20 cellular contexts compared by ENCODE assay signal in genomic region chr4:180900781-180901180, GRCh38.
A peak's percentile ranks its signal among the peaks of the same experiment; 100 is the strongest.
DNase-seq lines count a peak whose midpoint lies in the region; ATAC-seq, FAIRE-seq and TF ChIP-seq lines count a peak whose summit lies in the region.
"Had no signal": no experiment of that assay in that cellular context is flagged by ENCODE, and none has a peak within 500 bp of the region (broad histone marks: within the 10 kb centered on the region; RNA-seq: fewer than 3 reads in every experiment).

No MANE protein-coding gene starts in this region.

- no peaks in the 10 kb centered on the region for H3K79me1 ChIP-seq in mesendoderm (ENCODE audit: low read length)

- H3K79me2 ChIP-seq in mesendoderm (ENCODE audit: control insufficient read depth, insufficient read depth, low read length), result no peaks in the 10 kb centered on the region

- H3K23ac ChIP-seq in mesendoderm (ENCODE audit: low read length), result no peak overlapping the region

- CTCF ChIA-PET in RWPE1 (lab: Yijun Ruan, JAX), result no interaction called here

- H4K8ac ChIP-seq in mesendoderm (ENCODE audit: low read depth, low read length), result no peak overlapping the region

- no peak for DNase-seq in RWPE1 (ENCODE audit: low spot score)
- DNase-seq in SJSA1 (ENCODE audit: low read depth in 1 of 2, low spot score in 2 of 2), result peak; percentile 82 to 87
- DNase-seq in epithelial cell of esophagus (ENCODE audit: low read depth), result peak; percentile 72
- DNase-seq in mesendoderm, result peak; percentile 3
- DNase-seq in HuH-7 (ENCODE audit: low spot score), result no peak
- no peak for DNase-seq in activated naive CD4-positive, alpha-beta T cell treated with anti-CD3 and anti-CD28 coated beads, Interleukin-2, amount 50 U/mL, for 16 hours
- DNase-seq in D721Med (ENCODE audit: insufficient read length, low spot score), result no peak
- DNase-seq: C1 segment of cervical spinal cord; Calu3; CD4-positive, alpha-beta memory T cell; COR-L47; DMS153; DND-41; GM23248; H7; HCEC 1CT had no signal

- no peak overlapping the region for H2BK5ac ChIP-seq in mesendoderm (ENCODE audit: low read length)

- WGBS in mesendoderm (ENCODE audit: extremely low coverage, insufficient coverage, low lambda C conversion rate), result no CpG with 5 or more reads among the region's 4 CpGs

- H2BK120ac ChIP-seq in mesendoderm (ENCODE audit: low read depth, low read length), result no peak overlapping the region

- H3K36me3 ChIP-seq in SJSA1 (no peaks in the 10 kb centered on the region), mesendoderm (ENCODE audit: control insufficient read depth, insufficient read depth, low read length) (no peaks in the 10 kb centered on the region)

- H3K4me1 ChIP-seq in SJSA1 (replicated peaks) (peaks cover 27% of the 10 kb centered on the region), mesendoderm (ENCODE audit: control insufficient read depth, low read depth, low read length) (no peaks in the 10 kb centered on the region)

- POLR2A ChIA-PET in RWPE1 (lab: Yijun Ruan, JAX; ENCODE audit: low non-redundant PET), result no interaction called here

- H3K56ac ChIP-seq in mesendoderm (ENCODE audit: low read length), result no peak overlapping the region

- no peak overlapping the region for H3K4me2 ChIP-seq in mesendoderm (ENCODE audit: low read length)

- no peak overlapping the region for H4K5ac ChIP-seq in mesendoderm (ENCODE audit: low read length)

- H3K27ac ChIP-seq in RWPE1, result peak overlapping the region; percentile 64
- H3K27ac ChIP-seq in SJSA1, result peak overlapping the region; percentile 81
- H3K27ac ChIP-seq in mesendoderm (ENCODE audit: low read depth, low read length), result no peak overlapping the region
- H3K27ac ChIP-seq: GM23248 had no signal

- no peak overlapping the region for H2BK15ac ChIP-seq in mesendoderm (replicated peaks; ENCODE audit: low read depth)

- H3K9me3 ChIP-seq in SJSA1 (replicated peaks), result no peaks in the 10 kb centered on the region

- no peak for FAIRE-seq in D721Med (lab: Jason Lieb, UNC)
- FAIRE-seq: G401.6, GM12892, H1 had no signal

- H3K4me3 ChIP-seq in SJSA1 (no peak overlapping the region), epithelial cell of esophagus (ENCODE audit: low read length) (no peak overlapping the region), mesendoderm (ENCODE audit: low read length) (no peak overlapping the region)
- H3K4me3 ChIP-seq: GM23248 had no signal

- H3K18ac ChIP-seq in mesendoderm (ENCODE audit: low read length), result no peak overlapping the region

- H3K4ac ChIP-seq in mesendoderm (ENCODE audit: low read depth, low read length), result no peak overlapping the region

- no peak for ATAC-seq in HG03521 (IDR thresholded peaks at IDR 0.05; ENCODE audit: unreplicated experiment)

- TF ChIP-seq CTCF in RWPE1 (conservative IDR thresholded peaks at IDR 0.05; ENCODE audit: low read depth) (no peak), epithelial cell of esophagus (IDR thresholded peaks at IDR 0.05; ENCODE audit: insufficient read depth, low read depth, low read length, missing control alignments) (no peak), D721Med (IDR thresholded peaks at IDR 0.05; ENCODE audit: insufficient read depth, missing control alignments) (no peak)

- no peaks in the 10 kb centered on the region for H3K27me3 ChIP-seq in SJSA1 (replicated peaks)
- no peaks in the 10 kb centered on the region for H3K27me3 ChIP-seq in mesendoderm (ENCODE audit: insufficient read depth, low read length, poor library complexity)

- H3K9ac ChIP-seq in mesendoderm (ENCODE audit: low read length), result no peak overlapping the region
- H3K9ac ChIP-seq: GM23248 had no signal

- no peak overlapping the region for H2AK5ac ChIP-seq in mesendoderm (ENCODE audit: low read length)

Comparison
In these comparisons a context has a peak if more than half of its experiments do, and no peak if none do; other contexts are left out.
1. DNase-seq: peak in SJSA1 (2 of 2), epithelial cell of esophagus (single experiment) and mesendoderm (single experiment); none in RWPE1 (single experiment), HuH-7 (single experiment), activated naive CD4-positive, alpha-beta T cell treated with anti-CD3 and anti-CD28 coated beads, Interleukin-2, amount 50 U/mL, for 16 hours (single experiment) and D721Med (single experiment).